ENCODE assay signal across 1 cellular context in the genomic region with DNA sequence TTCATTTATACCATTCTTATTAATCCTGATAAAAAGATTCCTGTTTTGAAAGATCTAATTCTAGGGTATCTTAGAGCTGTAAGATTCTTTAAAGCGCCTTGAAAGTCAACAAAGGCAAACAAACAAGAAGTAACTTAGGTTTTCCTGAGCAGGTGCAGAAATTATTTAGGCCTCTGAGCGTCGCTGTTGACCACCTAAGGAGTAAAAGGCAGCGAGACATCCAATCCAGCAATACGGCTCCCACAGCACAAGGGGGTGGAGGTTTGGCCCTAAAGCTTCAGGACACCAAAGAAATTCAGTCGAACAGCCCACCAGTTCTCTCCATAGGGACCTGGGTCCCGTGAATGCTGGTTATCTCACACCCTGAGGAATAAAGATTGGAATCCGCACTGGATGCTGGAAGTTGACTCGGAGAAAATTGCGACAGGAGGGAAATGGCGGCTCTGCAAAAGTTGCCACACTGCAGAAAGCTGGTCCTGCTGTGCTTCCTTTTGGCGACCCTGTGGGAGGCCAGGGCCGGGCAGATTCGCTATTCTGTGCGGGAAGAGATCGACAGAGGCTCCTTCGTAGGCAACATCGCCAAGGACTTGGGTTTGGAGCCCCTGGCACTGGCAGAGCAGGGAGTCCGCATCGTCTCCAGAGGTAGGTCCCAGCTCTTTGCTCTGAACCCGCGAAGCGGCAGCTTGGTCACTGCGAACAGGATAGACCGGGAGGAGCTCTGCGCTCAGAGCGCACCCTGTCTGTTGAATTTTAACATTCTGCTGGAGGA.
TF ChIP-seq lines count a peak whose summit lies in the region.

Gene PCDHGA2, plus strand, starts transcription at position 223 of the 769 bp plus-strand sequence.

TF ChIP-seq in H1, 55 proteins besides CTCF, POLR2A, EP300 and RAD21:
- no peak for TF ChIP-seq SRF (IDR thresholded peaks at IDR 0.05; ENCODE audit: low read depth, low read length)
- no peak for TF ChIP-seq ATF3 (IDR thresholded peaks at IDR 0.05; ENCODE audit: insufficient read depth, low read depth, low read length)
- TF ChIP-seq CEBPB (IDR thresholded peaks at IDR 0.05; ENCODE audit: low read depth, low read length): peak; percentile 32; the same call in 1 of the 2 replicates
- TF ChIP-seq CHD1 (IDR thresholded peaks at IDR 0.05; ENCODE audit: low read depth, low read length): no peak
- no peak for TF ChIP-seq SIN3A (conservative IDR thresholded peaks at IDR 0.05 in 1 of 2, IDR thresholded peaks at IDR 0.05 in 1 of 2; ENCODE audit: low read depth in 1 of 2, low read length in 2 of 2)
- 0 out of 2 replicates have a peak, but pooled peaks have one; percentile 36 for TF ChIP-seq YY1 (IDR thresholded peaks at IDR 0.05; ENCODE audit: low read depth, low read length)
- no peak for TF ChIP-seq SUZ12 (IDR thresholded peaks at IDR 0.05; ENCODE audit: low read length)
- TF ChIP-seq TCF12 (IDR thresholded peaks at IDR 0.05; ENCODE audit: low read depth, low read length): no peak
- TF ChIP-seq MAFK (IDR thresholded peaks at IDR 0.05; ENCODE audit: low read depth, low read length): no peak
- TF ChIP-seq GTF2F1 (IDR thresholded peaks at IDR 0.05; ENCODE audit: borderline replicate concordance, low read depth, low read length): no peak
